Comparison of ENCODE assay signal across 9 cellular contexts in the genomic region with DNA sequence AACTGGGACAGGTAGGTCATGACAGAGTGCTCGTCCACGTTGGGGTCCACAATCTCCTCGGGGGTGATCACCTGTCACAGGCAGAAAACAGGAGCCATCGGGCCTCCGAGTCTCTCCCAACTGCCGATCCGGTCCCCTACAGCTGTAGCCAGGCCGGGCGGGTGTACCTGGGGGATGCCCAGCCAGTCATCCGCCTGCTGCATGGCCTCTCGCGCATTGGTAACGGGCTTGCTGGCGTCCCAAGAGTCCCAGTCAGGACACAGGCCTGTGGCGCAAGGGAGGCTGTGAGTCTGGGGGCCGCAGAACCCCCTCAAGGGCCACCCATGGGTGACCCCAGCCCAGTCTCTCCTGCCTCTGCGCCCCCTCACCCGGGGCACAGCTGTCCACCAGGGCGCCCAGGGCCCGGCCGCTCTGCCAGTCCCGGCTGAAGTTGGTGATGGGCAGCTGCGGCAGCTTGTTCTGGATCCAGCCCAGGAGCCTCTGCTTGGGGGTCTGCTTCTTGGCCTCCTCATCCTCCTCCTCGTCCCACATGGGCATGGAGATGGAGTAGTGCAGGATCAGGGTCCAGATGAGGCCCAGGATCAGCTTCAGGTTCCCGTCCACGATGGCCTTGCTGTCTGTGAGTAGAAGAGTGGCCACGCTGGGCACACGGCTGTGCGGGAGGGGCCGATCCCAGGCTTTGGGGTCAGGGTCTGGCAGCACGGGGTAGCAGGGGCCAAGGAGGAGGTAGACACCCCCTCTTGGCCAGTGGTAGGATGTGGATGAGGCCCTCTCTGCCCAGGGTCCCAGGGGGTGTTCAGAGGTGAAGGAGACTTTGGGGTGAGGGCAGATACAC. TPM values are rescaled to one million over a fixed set of nuclear protein-coding genes. Genes with fewer than 3 reads are reported as not detected.
DNase-seq lines count a peak whose midpoint lies in the region; ATAC-seq, FAIRE-seq and TF ChIP-seq lines count a peak whose summit lies in the region.
"Had no signal": no experiment of that assay in that cellular context is flagged by ENCODE, and none has a peak within 500 bp of the region (broad histone marks: within the 10 kb centered on the region; RNA-seq: fewer than 3 reads in every experiment).

No MANE protein-coding gene starts in this region.

- TF ChIP-seq POLR2A in GM12878 (IDR thresholded peaks at IDR 0.05; ENCODE audit: low read depth, low read length) (no peak), thyroid gland (IDR thresholded peaks at IDR 0.05) (no peak), lower leg skin (IDR thresholded peaks at IDR 0.05) (no peak)

- peak overlapping the region; percentile 91 for H3K4me3 Mint-ChIP-seq in activated T-cell treated with anti-CD3 and anti-CD28 coated beads, Interleukin-2, amount 50 U/mL, for 24 hours

- RAD21 ChIA-PET in GM12878 (lab: Charles Lee; ENCODE audit: unreplicated experiment) = no interaction called here

- no peak overlapping the region; the same call in 1 of the 2 replicates for H3K4me3 ChIP-seq in GM12878
- H3K4me3 ChIP-seq in mesodermal cell (ENCODE audit: extremely low read depth, insufficient read depth, low read length, poor library complexity, severe bottlenecking) = peak overlapping the region; percentile 62
- H3K4me3 ChIP-seq in thyroid gland (replicated peaks in 1 of 3) = no peak overlapping the region
- no peak overlapping the region for H3K4me3 ChIP-seq in lower leg skin (ENCODE audit: low read depth, poor library complexity, severe bottlenecking)

- no TSS peak for BruUV-seq in GM12878 (replicated peaks; lab: Mats Ljungman, UMichigan)

- peak overlapping the region; percentile 88 for H3K27ac Mint-ChIP-seq in activated T-cell treated with anti-CD3 and anti-CD28 coated beads, Interleukin-2, amount 50 U/mL, for 24 hours

- H3K9me3 Mint-ChIP-seq in activated T-cell treated with anti-CD3 and anti-CD28 coated beads, Interleukin-2, amount 50 U/mL, for 24 hours = no peaks in the 10 kb centered on the region

- TF ChIP-seq CTCF in GM12878 (IDR thresholded peaks at IDR 0.05 in 2 of 3, conservative IDR thresholded peaks at IDR 0.05 in 1 of 3; ENCODE audit: control insufficient read depth in 2 of 3, extremely low read depth in 1 of 3, insufficient read depth in 1 of 3, low read depth in 3 of 3, low read length in 3 of 3) (no peak), thyroid gland (IDR thresholded peaks at IDR 0.05) (no peak), lower leg skin (IDR thresholded peaks at IDR 0.05) (no peak)

- peaks cover 62% of the 10 kb centered on the region for H3K36me3 Mint-ChIP-seq in activated T-cell treated with anti-CD3 and anti-CD28 coated beads, Interleukin-2, amount 50 U/mL, for 24 hours (ENCODE audit: low read depth)

- no peaks in the 10 kb centered on the region; the same call in 2 of the 3 replicates for H3K9me3 ChIP-seq in GM12878 (replicated peaks; ENCODE audit: control insufficient read depth, insufficient read depth, low read length)
- H3K9me3 ChIP-seq in mesodermal cell (ENCODE audit: control insufficient read depth, low read length) = no peaks in the 10 kb centered on the region
- no peaks in the 10 kb centered on the region for H3K9me3 ChIP-seq in thyroid gland

- CTCF ChIA-PET in GM12878 (lab: Yijun Ruan, JAX) = no interaction called here

- H3K27me3 ChIP-seq in GM12878 (replicated peaks in 1 of 2; ENCODE audit: control insufficient read depth in 2 of 2, insufficient read depth in 2 of 2, low read length in 1 of 2) (no peaks in the 10 kb centered on the region), thyroid gland (no peaks in the 10 kb centered on the region)

- H3K36me3 ChIP-seq in GM12878 (ENCODE audit: control insufficient read depth in 2 of 2, insufficient read depth in 2 of 2, low read length in 1 of 2) = peaks cover 5 to 34% of the 10 kb centered on the region in 2 experiments; a peak in 3 of 4 replicates
- peaks cover 45% of the 10 kb centered on the region for H3K36me3 ChIP-seq in mesodermal cell (ENCODE audit: control insufficient read depth, insufficient read depth, low read length)
- H3K36me3 ChIP-seq in thyroid gland = peaks cover 18 to 39% of the 10 kb centered on the region in 2 donors

- POLR2A ChIA-PET in GM12878 (lab: Charles Lee) = no interaction called here

- intact Hi-C loops in GM12878 (cut with micrococcal nuclease; ENCODE audit: unreplicated experiment) = no loop called here
- intact Hi-C loops in thyroid gland (cut with DNase I) = no loop called here
- intact Hi-C loops in lower leg skin (cut with DNase I; ENCODE audit: low total_unique reads) = no loop called here

- ATAC-seq in GM12878 = no peak
- no peak for ATAC-seq in HG02678 (IDR thresholded peaks at IDR 0.05; ENCODE audit: unreplicated experiment)

- no peak for TF ChIP-seq RAD21 in GM12878 (IDR thresholded peaks at IDR 0.05; ENCODE audit: insufficient read depth, low read depth, low read length)

- no peak overlapping the region for H2AFZ ChIP-seq in GM12878 (ENCODE audit: control insufficient read depth, low read depth, low read length)

- 77% methylated on average over 31 of the region's 31 CpGs for WGBS in GM12878 (ENCODE audit: insufficient coverage, insufficient replicate concordance, low lambda C conversion rate, missing lambda C conversion rate)
- WGBS in mesodermal cell (ENCODE audit: insufficient coverage in 2 of 2), 2 experiments = 97% methylated on average over 13 to 19 of the region's 31 CpGs
- 83% methylated on average over 7 of the region's 31 CpGs; no CpG with 5 or more reads in 1 of the 2 donors for WGBS in thyroid gland, 2 donors
- 80 to 86% methylated on average over 5 to 29 of the region's 31 CpGs for WGBS in lower leg skin, 2 donors

- H3K27ac ChIP-seq in GM12878 (ENCODE audit: control insufficient read depth, insufficient read depth) (peak overlapping the region; percentile 80), mesodermal cell (ENCODE audit: low read depth, low read length, severe bottlenecking) (peak overlapping the region; percentile 96), thyroid gland (peak overlapping the region in 2 of 3 donors; percentile 87 to 89)

- peak overlapping the region; percentile 62 for H3K4me2 ChIP-seq in GM12878 (ENCODE audit: control insufficient read depth, insufficient read depth)

- no peak for DNase-seq in activated T-cell treated with anti-CD3 and anti-CD28 coated beads, Interleukin-2, amount 50 U/mL, for 24 hours
- no peak for DNase-seq in activated T-cell treated with anti-CD3 and anti-CD28 coated beads, Interleukin-2, amount 50 U/mL, for 48 hours
- DNase-seq in GM12878 (ENCODE audit: low read depth, low spot score) (no peak), thyroid gland (no peak), SKM-1 treated with dmso at 0.1 percent for 144 hours (lab: John Stamatoyannopoulos, UW; ENCODE audit: unreplicated experiment) (no peak), lower leg skin (ENCODE audit: low spot score in 2 of 2) (no peak)

- no peak for TF ChIP-seq EP300 in GM12878 (IDR thresholded peaks at IDR 0.05; ENCODE audit: borderline replicate concordance in 1 of 2, control insufficient read depth in 1 of 2, low read depth in 2 of 2, low read length in 2 of 2)

- FAIRE-seq in GM12878 (lab: Jason Lieb, UNC) = no peak
- FAIRE-seq: TTC549 had no signal

- no peaks in the 10 kb centered on the region for H4K20me1 ChIP-seq in GM12878 (ENCODE audit: control insufficient read depth, insufficient read depth)

- SMC1A ChIA-PET in GM12878 (lab: Charles Lee; ENCODE audit: uncharacterized antibody, unreplicated experiment) = no interaction called here

- H3K4me1 ChIP-seq in GM12878 (ENCODE audit: control insufficient read depth, insufficient read depth, low read length) (no peaks in the 10 kb centered on the region; the same call in 1 of the 2 replicates), mesodermal cell (ENCODE audit: control insufficient read depth, insufficient read depth, low read length, poor library complexity, severe bottlenecking) (peaks cover 12% of the 10 kb centered on the region), thyroid gland (peaks cover 4 to 17% of the 10 kb centered on the region in 2 donors)

- peaks cover 37% of the 10 kb centered on the region for H3K4me1 Mint-ChIP-seq in activated T-cell treated with anti-CD3 and anti-CD28 coated beads, Interleukin-2, amount 50 U/mL, for 24 hours (ENCODE audit: low read depth)

- peaks cover 35% of the 10 kb centered on the region for H3K79me2 ChIP-seq in GM12878 (ENCODE audit: control insufficient read depth, insufficient read depth, low read length)

- H3K9ac ChIP-seq in GM12878 (ENCODE audit: control insufficient read depth, insufficient read depth, low read length) = peak overlapping the region; percentile 48

- H3K27me3 Mint-ChIP-seq in activated T-cell treated with anti-CD3 and anti-CD28 coated beads, Interleukin-2, amount 50 U/mL, for 24 hours = no peaks in the 10 kb centered on the region

- in situ Hi-C loops in GM12878 (cut with MboI) = no loop called here

RNA-seq across cellular contexts. Expression of a gene that starts 6.7 kb away (rescaled TPM):
- total RNA-seq in GM12878 (2013; cell fraction: nucleolus; rRNA removed) = 217 and 245 TPM in 2 replicates
- total RNA-seq in GM12878 (2014; rRNA removed) (379 and 459 TPM in 2 replicates), GM12878 (2014; rRNA removed; fragmentation: Illumina TruSeq; extraction: Trizol) (128 and 137 TPM in 2 replicates), GM12878 (2021) (617 and 643 TPM in 2 replicates), thyroid gland (100 to 1,000 TPM; 143 to 553 (median 291) TPM), lower leg skin (100 to 1,000 TPM; 278 to 636 (median 365) TPM)
- 75.8 TPM for polyA plus RNA-seq in GM12878 (2011; ENCODE audit: low read depth)
- polyA plus RNA-seq in GM12878 (2011; rRNA removed) (22.1 and 56.9 TPM in 2 replicates), GM12878 (2014; fragmentation: Illumina TruSeq; extraction: Trizol) (52.0 and 174 TPM in 2 replicates), GM12878 (2014; fragmentation: Nextera tagmentation; extraction: Ambion mirVana) (10 to 100 TPM in 1 of 2 experiments, 1 to 10 TPM in 1; 5.1 to 30.6 TPM), GM12878 (2014; rRNA removed) (168 and 269 TPM in 2 replicates), GM12878 (2016; fragmentation: Nextera tagmentation; extraction: Ambion mirVana) (100 to 1,000 TPM; 344 to 347 TPM)
- polyA plus RNA-seq in GM12878 (2011; cell fraction: cytosol; rRNA removed) = 101 and 120 TPM in 2 replicates
- 466 and 752 TPM in 2 replicates for polyA plus RNA-seq in GM12878 (2011; cell fraction: nucleus; rRNA removed)
- polyA plus RNA-seq in GM12878 (2012) = 167 and 174 TPM in 2 replicates
- 385 and 416 TPM in 2 replicates for polyA minus RNA-seq in GM12878 (2011; rRNA and poly(A)+ RNA removed)
- 382 and 413 TPM in 2 replicates for polyA minus RNA-seq in GM12878 (2011; cell fraction: cytosol; rRNA and poly(A)+ RNA removed)
- polyA minus RNA-seq in GM12878 (2011; cell fraction: nucleus; rRNA and poly(A)+ RNA removed) = 154 and 358 TPM in 2 replicates
- polyA plus RNA-seq in mesodermal cell (2013, experiment 1 of 2) = 684 TPM
- 564 TPM for polyA plus RNA-seq in mesodermal cell (2013, experiment 2 of 2)

RNA-seq across cellular contexts. Expression of a gene that starts 11.4 kb away (rescaled TPM):
- total RNA-seq in GM12878 (2013; cell fraction: nucleolus; rRNA removed) = 11.7 and 14.3 TPM in 2 replicates
- 13.1 and 16.0 TPM in 2 replicates for total RNA-seq in GM12878 (2014; rRNA removed)
- total RNA-seq in GM12878 (2014; rRNA removed; fragmentation: Illumina TruSeq; extraction: Trizol) = 26.7 and 27.1 TPM in 2 replicates
- 58.5 and 59.3 TPM in 2 replicates for total RNA-seq in GM12878 (2021)
- polyA plus RNA-seq in GM12878 (2011; ENCODE audit: low read depth) = 18.8 TPM
- 15.3 and 23.3 TPM in 2 replicates for polyA plus RNA-seq in GM12878 (2011; rRNA removed)
- 29.0 and 36.8 TPM in 2 replicates for polyA plus RNA-seq in GM12878 (2011; cell fraction: cytosol; rRNA removed)
- 49.6 and 51.9 TPM in 2 replicates for polyA plus RNA-seq in GM12878 (2011; cell fraction: nucleus; rRNA removed)
- 48.6 and 64.1 TPM in 2 replicates for polyA plus RNA-seq in GM12878 (2012)
- polyA plus RNA-seq in GM12878 (2014; fragmentation: Illumina TruSeq; extraction: Trizol) = 63.8 and 83.3 TPM in 2 replicates
- polyA plus RNA-seq in GM12878 (2014; fragmentation: Nextera tagmentation; extraction: Ambion mirVana) = 1 to 10 TPM in 1 of 2 experiments, under 1 TPM in 1; 0.76 to 1.9 TPM
- 63.9 TPM in 2 replicates for polyA plus RNA-seq in GM12878 (2014; rRNA removed)
- polyA plus RNA-seq in GM12878 (2016; fragmentation: Nextera tagmentation; extraction: Ambion mirVana) = 100 to 1,000 TPM in 1 of 2 experiments, 10 to 100 TPM in 1; 89.5 to 100 TPM
- polyA minus RNA-seq in GM12878 (2011; rRNA and poly(A)+ RNA removed) = 12.9 and 24.7 TPM in 2 replicates
- 14.8 and 18.7 TPM in 2 replicates for polyA minus RNA-seq in GM12878 (2011; cell fraction: cytosol; rRNA and poly(A)+ RNA removed)
- 12.0 and 16.9 TPM in 2 replicates for polyA minus RNA-seq in GM12878 (2011; cell fraction: nucleus; rRNA and poly(A)+ RNA removed)
- polyA plus RNA-seq in mesodermal cell (2013, experiment 1 of 2) = 86.7 TPM
- 71.3 TPM for polyA plus RNA-seq in mesodermal cell (2013, experiment 2 of 2)
- total RNA-seq in thyroid gland = 10 to 100 TPM; 36.5 to 71.6 (median 57.2) TPM
- 10 to 100 TPM; 43.4 to 67.0 (median 52.1) TPM for total RNA-seq in lower leg skin

RNA-seq across cellular contexts. Expression of a gene that starts 30.5 kb away (rescaled TPM):
- total RNA-seq in GM12878 (2013; cell fraction: nucleolus; rRNA removed) = 600 and 614 TPM in 2 replicates
- total RNA-seq in GM12878 (2014; rRNA removed) (4,925 and 4,997 TPM in 2 replicates), GM12878 (2014; rRNA removed; fragmentation: Illumina TruSeq; extraction: Trizol) (3,759 and 3,772 TPM in 2 replicates), GM12878 (2021) (4,064 and 4,152 TPM in 2 replicates), thyroid gland (1,000 to 10,000 TPM; 1,199 to 6,548 (median 3,258) TPM), lower leg skin (1,000 to 10,000 TPM; 3,266 to 8,500 (median 5,564) TPM)
- polyA plus RNA-seq in GM12878 (2011; ENCODE audit: low read depth) = 5,001 TPM
- polyA plus RNA-seq in GM12878 (2011; rRNA removed) (2,618 and 3,504 TPM in 2 replicates), GM12878 (2014; fragmentation: Illumina TruSeq; extraction: Trizol) (6,343 and 6,987 TPM in 2 replicates), GM12878 (2014; fragmentation: Nextera tagmentation; extraction: Ambion mirVana) (1,000 to 10,000 TPM; 5,383 to 7,222 TPM), GM12878 (2014; rRNA removed) (6,238 and 6,871 TPM in 2 replicates), GM12878 (2016; fragmentation: Nextera tagmentation; extraction: Ambion mirVana) (1,000 to 10,000 TPM; 1,938 to 2,032 TPM)
- 4,504 and 6,793 TPM in 2 replicates for polyA plus RNA-seq in GM12878 (2011; cell fraction: cytosol; rRNA removed)
- 1,382 and 2,108 TPM in 2 replicates for polyA plus RNA-seq in GM12878 (2011; cell fraction: nucleus; rRNA removed)
- polyA plus RNA-seq in GM12878 (2012) = 6,434 and 6,606 TPM in 2 replicates
- 1,076 and 2,028 TPM in 2 replicates for polyA minus RNA-seq in GM12878 (2011; rRNA and poly(A)+ RNA removed)
- polyA minus RNA-seq in GM12878 (2011; cell fraction: cytosol; rRNA and poly(A)+ RNA removed) = 767 and 786 TPM in 2 replicates
- 230 and 289 TPM in 2 replicates for polyA minus RNA-seq in GM12878 (2011; cell fraction: nucleus; rRNA and poly(A)+ RNA removed)
- polyA plus RNA-seq in mesodermal cell (2013, experiment 1 of 2) = 3,353 TPM
- polyA plus RNA-seq in mesodermal cell (2013, experiment 2 of 2) = 3,098 TPM

RNA-seq across cellular contexts. Expression of a gene that starts 41.4 kb away (rescaled TPM):
- total RNA-seq in GM12878 (2013; cell fraction: nucleolus; rRNA removed) = 7.5 and 8.3 TPM in 2 replicates
- total RNA-seq in GM12878 (2014; rRNA removed) (19.3 and 19.7 TPM in 2 replicates), GM12878 (2014; rRNA removed; fragmentation: Illumina TruSeq; extraction: Trizol) (6.4 and 7.3 TPM in 2 replicates), GM12878 (2021) (13.5 and 14.6 TPM in 2 replicates), thyroid gland (10 to 100 TPM; 40.7 to 92.9 (median 61.6) TPM), lower leg skin (10 to 100 TPM; 10.5 to 28.5 (median 16.9) TPM)
- 8.7 TPM for polyA plus RNA-seq in GM12878 (2011; ENCODE audit: low read depth)
- polyA plus RNA-seq in GM12878 (2011; rRNA removed) (3.1 and 4.4 TPM in 2 replicates), GM12878 (2014; fragmentation: Illumina TruSeq; extraction: Trizol) (4.1 and 6.7 TPM in 2 replicates), GM12878 (2014; fragmentation: Nextera tagmentation; extraction: Ambion mirVana) (under 1 TPM; 0.60 to 0.74 TPM), GM12878 (2014; rRNA removed) (20.0 and 22.7 TPM in 2 replicates), GM12878 (2016; fragmentation: Nextera tagmentation; extraction: Ambion mirVana) (10 to 100 TPM in 1 of 2 experiments, 1 to 10 TPM in 1; 6.9 to 10.9 TPM)
- polyA plus RNA-seq in GM12878 (2011; cell fraction: cytosol; rRNA removed) = 6.2 and 9.1 TPM in 2 replicates
- 9.8 and 11.9 TPM in 2 replicates for polyA plus RNA-seq in GM12878 (2011; cell fraction: nucleus; rRNA removed)
- 12.7 and 15.6 TPM in 2 replicates for polyA plus RNA-seq in GM12878 (2012)
- 3.6 and 4.6 TPM in 2 replicates for polyA minus RNA-seq in GM12878 (2011; rRNA and poly(A)+ RNA removed)
- 1.6 and 3.4 TPM in 2 replicates for polyA minus RNA-seq in GM12878 (2011; cell fraction: cytosol; rRNA and poly(A)+ RNA removed)
- polyA minus RNA-seq in GM12878 (2011; cell fraction: nucleus; rRNA and poly(A)+ RNA removed) = 1.5 and 3.7 TPM in 2 replicates
- 20.7 TPM for polyA plus RNA-seq in mesodermal cell (2013, experiment 1 of 2)
- 18.9 TPM for polyA plus RNA-seq in mesodermal cell (2013, experiment 2 of 2)

RNA-seq across cellular contexts. Expression of a gene that starts 43.6 kb away (rescaled TPM):
- total RNA-seq in GM12878 (2013; cell fraction: nucleolus; rRNA removed) = 53.3 and 55.8 TPM in 2 replicates
- total RNA-seq in GM12878 (2014; rRNA removed) (25.3 and 31.3 TPM in 2 replicates), GM12878 (2014; rRNA removed; fragmentation: Illumina TruSeq; extraction: Trizol) (14.2 and 15.3 TPM in 2 replicates), GM12878 (2021) (37.0 and 39.2 TPM in 2 replicates), thyroid gland (10 to 100 TPM; 41.1 to 75.9 (median 59.0) TPM), lower leg skin (10 to 100 TPM; 34.1 to 89.6 (median 49.0) TPM)
- 19.4 TPM for polyA plus RNA-seq in GM12878 (2011; ENCODE audit: low read depth)
- polyA plus RNA-seq in GM12878 (2011; rRNA removed) (15.7 and 20.0 TPM in 2 replicates), GM12878 (2014; fragmentation: Illumina TruSeq; extraction: Trizol) (21.8 and 22.6 TPM in 2 replicates), GM12878 (2014; fragmentation: Nextera tagmentation; extraction: Ambion mirVana) (1 to 10 TPM in 1 of 2 experiments, under 1 TPM in 1; 0.71 to 1.4 TPM), GM12878 (2014; rRNA removed) (43.1 and 50.4 TPM in 2 replicates), GM12878 (2016; fragmentation: Nextera tagmentation; extraction: Ambion mirVana) (10 to 100 TPM; 25.0 to 31.6 TPM)
- 27.0 and 29.1 TPM in 2 replicates for polyA plus RNA-seq in GM12878 (2011; cell fraction: cytosol; rRNA removed)
- 183 and 209 TPM in 2 replicates for polyA plus RNA-seq in GM12878 (2011; cell fraction: nucleus; rRNA removed)
- 30.8 and 43.7 TPM in 2 replicates for polyA plus RNA-seq in GM12878 (2012)
- polyA minus RNA-seq in GM12878 (2011; rRNA and poly(A)+ RNA removed) = 9.9 and 12.2 TPM in 2 replicates
- 9.1 and 10.7 TPM in 2 replicates for polyA minus RNA-seq in GM12878 (2011; cell fraction: cytosol; rRNA and poly(A)+ RNA removed)
- 26.0 and 36.0 TPM in 2 replicates for polyA minus RNA-seq in GM12878 (2011; cell fraction: nucleus; rRNA and poly(A)+ RNA removed)
- 38.4 TPM for polyA plus RNA-seq in mesodermal cell (2013, experiment 1 of 2)
- polyA plus RNA-seq in mesodermal cell (2013, experiment 2 of 2) = 28.4 TPM
